ENCODE assay signal across 33 cellular contexts in the genomic region with DNA sequence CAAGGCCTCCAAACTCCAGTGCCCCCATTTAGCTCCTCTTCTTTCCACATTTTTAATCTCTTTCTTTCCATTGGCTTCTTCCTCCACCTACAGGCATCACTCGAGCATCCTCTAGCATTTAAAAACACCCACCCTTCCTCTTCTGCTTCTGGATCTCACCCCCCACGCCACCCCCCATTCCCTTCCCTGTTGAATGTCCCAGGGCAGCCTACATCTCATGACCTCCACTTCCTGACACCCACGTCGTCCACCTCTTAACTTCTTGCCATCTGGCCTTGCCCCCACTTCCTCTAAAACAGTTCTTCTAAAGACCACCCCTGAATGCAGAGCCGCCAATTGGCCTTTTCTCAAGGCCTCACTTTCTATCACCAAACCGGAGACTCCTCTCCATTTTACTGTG. TPM values are rescaled to one million over a fixed set of nuclear protein-coding genes. Genes with fewer than 3 reads are reported as not detected.
"Had no signal": no experiment of that assay in that cellular context is flagged by ENCODE, and none has a peak within 500 bp of the region (broad histone marks: within the 10 kb centered on the region; RNA-seq: fewer than 3 reads in every experiment).

No MANE protein-coding gene starts in this region.

- H3K9me3 ChIP-seq: left lung, neutrophil, psoas muscle, right atrium auricular region, right lobe of liver, stomach, testis, thyroid gland, transverse colon, upper lobe of left lung had no signal

- H3K4me3 Mint-ChIP-seq: immature natural killer cell; mesothelial cell of epicardium; natural killer cell treated with Interleukin-12 subunit alpha and Interleukin-12 subunit beta and Interleukin-15 and Interleukin-18, amount 100 ng/mL, for 72 hours; neural progenitor cell; stimulated activated naive B cell treated with anti-CD40 and anti-IgM and Interleukin-4, amounts not matched to agents 10 μg/mL and 1 μg/mL and 100 μg/mL, for 72 hours had no signal

- H3K9me3 Mint-ChIP-seq: immature natural killer cell; mesothelial cell of epicardium; naive B cell; natural killer cell treated with Interleukin-12 subunit alpha and Interleukin-12 subunit beta and Interleukin-15 and Interleukin-18, amount 100 ng/mL, for 72 hours; neural progenitor cell; stimulated activated naive B cell treated with anti-CD40 and anti-IgM and Interleukin-4, amounts not matched to agents 10 μg/mL and 1 μg/mL and 100 μg/mL, for 72 hours had no signal

- ATAC-seq: left colon; left lung; natural killer cell treated with Interleukin-12 subunit alpha and Interleukin-12 subunit beta and Interleukin-15 and Interleukin-18, amount 100 ng/mL, for 72 hours; psoas muscle; right lobe of liver; stimulated activated naive B cell treated with anti-CD40 and anti-IgM and Interleukin-4, amounts not matched to agents 10 μg/mL and 1 μg/mL and 100 μg/mL, for 72 hours; stimulated activated naive CD8-positive, alpha-beta T cell treated with anti-CD3 and anti-CD28 coated beads, Interleukin-15, Interleukin-2, amounts not matched to agents 100 U/mL and 50 U/mL, for 24 hours had no signal

- H3K4me2 ChIP-seq: neural progenitor cell, smooth muscle cell had no signal

- H3K9ac ChIP-seq: neural progenitor cell, parathyroid adenoma had no signal

- H3K27me3 ChIP-seq: right atrium auricular region, right lobe of liver, testis, thyroid gland, upper lobe of left lung had no signal

- H3K36me3 ChIP-seq: left lung, neural progenitor cell, neutrophil, right atrium auricular region, right lobe of liver, stomach, thyroid gland, transverse colon, upper lobe of left lung had no signal

- H3K27ac Mint-ChIP-seq: immature natural killer cell; mesothelial cell of epicardium; natural killer cell treated with Interleukin-12 subunit alpha and Interleukin-12 subunit beta and Interleukin-15 and Interleukin-18, amount 100 ng/mL, for 72 hours; neural progenitor cell; stimulated activated naive B cell treated with anti-CD40 and anti-IgM and Interleukin-4, amounts not matched to agents 10 μg/mL and 1 μg/mL and 100 μg/mL, for 72 hours had no signal

- H3K4me3 ChIP-seq: left lung, lung, neural progenitor cell, psoas muscle, right atrium auricular region, right lobe of liver, smooth muscle cell, stomach, testis, thyroid gland, transverse colon, upper lobe of left lung had no signal

- H3K36me3 Mint-ChIP-seq: immature natural killer cell; mesothelial cell of epicardium; naive B cell; natural killer cell treated with Interleukin-12 subunit alpha and Interleukin-12 subunit beta and Interleukin-15 and Interleukin-18, amount 100 ng/mL, for 72 hours; neural progenitor cell; stimulated activated naive B cell treated with anti-CD40 and anti-IgM and Interleukin-4, amounts not matched to agents 10 μg/mL and 1 μg/mL and 100 μg/mL, for 72 hours had no signal

- H3K4me1 ChIP-seq: neural progenitor cell, parathyroid adenoma, psoas muscle, right atrium auricular region, testis, thyroid gland had no signal

- H3K27ac ChIP-seq: left lung, neural progenitor cell, neutrophil, parathyroid adenoma, psoas muscle, right atrium auricular region, right lobe of liver, stomach, testis, thyroid gland, transverse colon, upper lobe of left lung had no signal

- DNase-seq: hippocampal formation; immature natural killer cell; kidney; left colon; left lung; mesendoderm; naive B cell; occipital lobe; psoas muscle; right lobe of liver; stimulated activated CD4-positive, alpha-beta T cell treated with anti-CD3 and anti-CD28 coated beads, Interleukin-15, amount 100 ng/mL, for 24 hours; stimulated activated CD4-positive, alpha-beta T cell treated with anti-CD3 and anti-CD28 coated beads, Interleukin-2, amount 100 ng/mL, for 24 hours; stimulated activated CD4-positive, alpha-beta T cell treated with anti-CD3 and anti-CD28 coated beads, Interleukin-4, amount 100 ng/mL, for 1 hour; stimulated activated naive B cell treated with anti-CD40 and anti-IgM and Interleukin-4, amounts not matched to agents 10 μg/mL and 1 μg/mL and 100 μg/mL, for 72 hours; stimulated activated naive CD8-positive, alpha-beta T cell treated with anti-CD3 and anti-CD28 coated beads, Interleukin-15, Interleukin-2, amounts not matched to agents 100 U/mL and 50 U/mL, for 24 hours; stomach; testis; thyroid gland; transverse colon; upper lobe of left lung had no signal

RNA-seq across cellular contexts. Expression of a gene that starts 8.2 kb away (rescaled TPM):
- total RNA-seq: mesothelial cell of epicardium; mononuclear cell; natural killer cell treated with Interleukin-12 subunit alpha and Interleukin-12 subunit beta and Interleukin-15 and Interleukin-18, amount 100 ng/mL, for 72 hours; occipital lobe; osteocyte; posterior vena cava; psoas muscle; renal cortical epithelial cell; skeletal muscle tissue; smooth muscle cell; stomach; testis; thyroid gland had no signal
- polyA plus RNA-seq: immature natural killer cell, psoas muscle, smooth muscle cell had no signal

RNA-seq across cellular contexts. Expression of a gene that starts 38.3 kb away (rescaled TPM):
- total RNA-seq: lung; mononuclear cell; natural killer cell treated with Interleukin-12 subunit alpha and Interleukin-12 subunit beta and Interleukin-15 and Interleukin-18, amount 100 ng/mL, for 72 hours; occipital lobe; osteocyte; posterior vena cava; psoas muscle; renal cortical epithelial cell; right atrium auricular region; skeletal muscle tissue; thyroid gland; transverse colon had no signal
- polyA plus RNA-seq: immature natural killer cell had no signal

RNA-seq across cellular contexts. Expression of a gene that starts 55.8 kb away (rescaled TPM):
- total RNA-seq: mononuclear cell; natural killer cell treated with Interleukin-12 subunit alpha and Interleukin-12 subunit beta and Interleukin-15 and Interleukin-18, amount 100 ng/mL, for 72 hours; occipital lobe; osteocyte; posterior vena cava; psoas muscle; right atrium auricular region; skeletal muscle tissue had no signal
- polyA plus RNA-seq: immature natural killer cell, smooth muscle cell had no signal
